Comparison of ENCODE assay signal across 27 cellular contexts in the genomic region with DNA sequence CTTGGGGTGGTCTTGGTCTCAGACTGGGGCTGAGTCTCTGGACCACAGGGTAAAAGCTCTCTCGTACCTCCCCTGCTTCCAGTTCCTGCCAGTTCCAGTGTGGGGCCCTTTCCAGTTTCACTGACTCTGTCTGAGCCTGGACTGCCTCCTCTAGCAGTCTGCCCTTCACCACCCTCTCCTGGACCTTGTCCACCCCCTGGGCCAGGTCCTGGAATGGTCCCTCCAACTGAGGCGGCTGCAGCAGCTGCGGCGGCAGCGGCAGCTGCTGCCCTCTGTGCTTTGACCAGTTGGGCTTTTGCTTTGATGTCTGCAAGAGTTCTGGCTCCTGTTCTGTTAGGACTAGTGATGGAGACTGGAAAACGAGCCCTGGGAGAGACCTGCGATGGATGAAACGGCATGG.
DNase-seq lines count a peak whose midpoint lies in the region; ATAC-seq and TF ChIP-seq lines count a peak whose summit lies in the region.
"Had no signal": no experiment of that assay in that cellular context is flagged by ENCODE, and none has a peak within 500 bp of the region (broad histone marks: within the 10 kb centered on the region; RNA-seq: fewer than 3 reads in every experiment).

No MANE protein-coding gene starts in this region.

- ATAC-seq in activated naive CD8-positive, alpha-beta T cell treated with anti-CD3 and anti-CD28 coated beads, Interleukin-2, amount 50 U/mL, for 24 hours: no peak
- peak; percentile 64 for ATAC-seq in left ventricle myocardium superior
- peak in 1 of 2 donors; percentile 12 for ATAC-seq in stimulated activated naive B cell treated with anti-CD40 and anti-IgM and Interleukin-4, amounts not matched to agents 10 μg/mL and 1 μg/mL and 100 μg/mL, for 72 hours (replicated peaks)
- no peak for ATAC-seq in esophagus mucosa

- intact Hi-C loops in left ventricle myocardium superior (cut with micrococcal nuclease): no loop called here
- intact Hi-C loops in testis (cut with DNase I; ENCODE audit: low total_unique reads): no loop called here

- H3K36me3 Mint-ChIP-seq in activated naive CD8-positive, alpha-beta T cell treated with anti-CD3 and anti-CD28 coated beads for 36 hours: peaks cover 30% of the 10 kb centered on the region
- peaks cover 47% of the 10 kb centered on the region for H3K36me3 Mint-ChIP-seq in activated naive CD8-positive, alpha-beta T cell treated with anti-CD3 and anti-CD28 coated beads, Interleukin-2, amount 50 U/mL, for 24 hours (ENCODE audit: low read depth)
- H3K36me3 Mint-ChIP-seq in stimulated activated naive B cell treated with anti-CD40 and anti-IgM and Interleukin-4, amounts not matched to agents 10 μg/mL and 1 μg/mL and 100 μg/mL, for 72 hours: peaks cover 27 to 53% of the 10 kb centered on the region in 2 donors

- no peaks in the 10 kb centered on the region for H3K36me3 ChIP-seq in testis (ENCODE audit: low read depth, missing control alignments)

- H3K9me3 Mint-ChIP-seq in activated naive CD8-positive, alpha-beta T cell treated with anti-CD3 and anti-CD28 coated beads for 36 hours: no peaks in the 10 kb centered on the region
- H3K9me3 Mint-ChIP-seq in activated naive CD8-positive, alpha-beta T cell treated with anti-CD3 and anti-CD28 coated beads, Interleukin-2, amount 50 U/mL, for 24 hours: no peaks in the 10 kb centered on the region
- H3K9me3 Mint-ChIP-seq in stimulated activated naive B cell treated with anti-CD40 and anti-IgM and Interleukin-4, amounts not matched to agents 10 μg/mL and 1 μg/mL and 100 μg/mL, for 72 hours: no peaks in the 10 kb centered on the region
- H3K9me3 Mint-ChIP-seq: stimulated activated naive CD8-positive, alpha-beta T cell treated with anti-CD3 and anti-CD28 coated beads, Interleukin-15, Interleukin-2, amounts not matched to agents 100 ng/mL and 50 ng/mL, for 24 hours had no signal

- peaks cover 5% of the 10 kb centered on the region for H3K4me1 ChIP-seq in testis
- H3K4me1 ChIP-seq: BE2C, colonic mucosa, sigmoid colon, SJSA1 had no signal

- H3K27ac Mint-ChIP-seq in activated naive CD8-positive, alpha-beta T cell treated with anti-CD3 and anti-CD28 coated beads for 36 hours: peak overlapping the region; percentile 52
- no peak overlapping the region for H3K27ac Mint-ChIP-seq in activated naive CD8-positive, alpha-beta T cell treated with anti-CD3 and anti-CD28 coated beads, Interleukin-2, amount 50 U/mL, for 24 hours
- peak overlapping the region; percentile 84 for H3K27ac Mint-ChIP-seq in stimulated activated naive B cell treated with anti-CD40 and anti-IgM and Interleukin-4, amounts not matched to agents 10 μg/mL and 1 μg/mL and 100 μg/mL, for 72 hours
- H3K27ac Mint-ChIP-seq: progenitor cell of endocrine pancreas; stimulated activated naive CD8-positive, alpha-beta T cell treated with anti-CD3 and anti-CD28 coated beads, Interleukin-15, Interleukin-2, amounts not matched to agents 100 ng/mL and 50 ng/mL, for 24 hours had no signal

- H3K4me3 Mint-ChIP-seq in activated naive CD8-positive, alpha-beta T cell treated with anti-CD3 and anti-CD28 coated beads for 36 hours: no peak overlapping the region
- no peak overlapping the region for H3K4me3 Mint-ChIP-seq in activated naive CD8-positive, alpha-beta T cell treated with anti-CD3 and anti-CD28 coated beads, Interleukin-2, amount 50 U/mL, for 24 hours
- no peak overlapping the region for H3K4me3 Mint-ChIP-seq in stimulated activated naive B cell treated with anti-CD40 and anti-IgM and Interleukin-4, amounts not matched to agents 10 μg/mL and 1 μg/mL and 100 μg/mL, for 72 hours
- H3K4me3 Mint-ChIP-seq: stimulated activated naive CD8-positive, alpha-beta T cell treated with anti-CD3 and anti-CD28 coated beads, Interleukin-15, Interleukin-2, amounts not matched to agents 100 ng/mL and 50 ng/mL, for 24 hours had no signal

- H3K27me3 Mint-ChIP-seq in activated naive CD8-positive, alpha-beta T cell treated with anti-CD3 and anti-CD28 coated beads for 36 hours: no peaks in the 10 kb centered on the region
- no peaks in the 10 kb centered on the region for H3K27me3 Mint-ChIP-seq in activated naive CD8-positive, alpha-beta T cell treated with anti-CD3 and anti-CD28 coated beads, Interleukin-2, amount 50 U/mL, for 24 hours
- H3K27me3 Mint-ChIP-seq in stimulated activated naive B cell treated with anti-CD40 and anti-IgM and Interleukin-4, amounts not matched to agents 10 μg/mL and 1 μg/mL and 100 μg/mL, for 72 hours: no peaks in the 10 kb centered on the region
- H3K27me3 Mint-ChIP-seq: progenitor cell of endocrine pancreas; stimulated activated naive CD8-positive, alpha-beta T cell treated with anti-CD3 and anti-CD28 coated beads, Interleukin-15, Interleukin-2, amounts not matched to agents 100 ng/mL and 50 ng/mL, for 24 hours had no signal

- no peaks in the 10 kb centered on the region for H3K9me3 ChIP-seq in testis
- H3K9me3 ChIP-seq: BE2C, colonic mucosa, sigmoid colon, SJSA1 had no signal

- H3K27me3 ChIP-seq in HL-60 (ENCODE audit: insufficient read depth, poor library complexity, severe bottlenecking): no peaks in the 10 kb centered on the region
- H3K27me3 ChIP-seq in testis: no peaks in the 10 kb centered on the region
- H3K27me3 ChIP-seq: BE2C, colonic mucosa, sigmoid colon, SJSA1 had no signal

- DNase-seq in activated naive CD8-positive, alpha-beta T cell treated with anti-CD3 and anti-CD28 coated beads for 36 hours: no peak
- DNase-seq in activated naive CD8-positive, alpha-beta T cell treated with anti-CD3 and anti-CD28 coated beads, Interleukin-2, amount 50 U/mL, for 24 hours: no peak
- no peak for DNase-seq in HL-60 (ENCODE audit: low read depth in 1 of 2, low spot score in 1 of 2)
- no peak for DNase-seq in left ventricle myocardium superior
- no peak for DNase-seq in stimulated activated naive B cell treated with anti-CD40 and anti-IgM and Interleukin-4, amounts not matched to agents 10 μg/mL and 1 μg/mL and 100 μg/mL, for 72 hours
- no peak for DNase-seq in testis
- DNase-seq: activated CD4-positive, alpha-beta T cell treated with anti-CD3 and anti-CD28 coated beads for 1 hour; activated T-cell treated with anti-CD3 and anti-CD28 coated beads, Interleukin-2, amount 50 U/mL, for 48 hours; BE2C; Calu3; colonic mucosa; DND-41; effector memory CD4-positive, alpha-beta T cell; foreskin fibroblast; mammary epithelial cell; NCI-H1417 treated with DMSO at 0.1 percent for 48 hours; NCI-H2081 treated with DMSO at 0.1 percent for 48 hours; NCI-H226; NCI-H69; sigmoid colon; stimulated activated CD4-positive, alpha-beta T cell treated with anti-CD3 and anti-CD28 coated beads, Interleukin-15, amount 100 ng/mL, for 24 hours; T-helper 1 cell had no signal

- no peak for TF ChIP-seq POLR2A in testis (IDR thresholded peaks at IDR 0.05)

- TF ChIP-seq CTCF in HL-60 (IDR thresholded peaks at IDR 0.05; ENCODE audit: insufficient read depth, low read length) (no peak), testis (IDR thresholded peaks at IDR 0.05) (no peak)

- H3K27ac ChIP-seq in HL-60 (replicated peaks) (peak overlapping the region; percentile 88), testis (no peak overlapping the region)
- H3K27ac ChIP-seq: colonic mucosa, KMS-11, sigmoid colon, SJSA1 had no signal

- WGBS in testis, 2 donors: 90 to 92% methylated on average over 8 of the region's 8 CpGs

- H3K4me3 ChIP-seq in HL-60 (replicated peaks; ENCODE audit: insufficient read depth, low read length): no peak overlapping the region
- no peak overlapping the region for H3K4me3 ChIP-seq in testis
- H3K4me3 ChIP-seq: colonic mucosa, sigmoid colon, SJSA1 had no signal

- peaks cover 17% of the 10 kb centered on the region for H3K4me1 Mint-ChIP-seq in activated naive CD8-positive, alpha-beta T cell treated with anti-CD3 and anti-CD28 coated beads for 36 hours
- peaks cover 11% of the 10 kb centered on the region for H3K4me1 Mint-ChIP-seq in activated naive CD8-positive, alpha-beta T cell treated with anti-CD3 and anti-CD28 coated beads, Interleukin-2, amount 50 U/mL, for 24 hours
- H3K4me1 Mint-ChIP-seq in stimulated activated naive B cell treated with anti-CD40 and anti-IgM and Interleukin-4, amounts not matched to agents 10 μg/mL and 1 μg/mL and 100 μg/mL, for 72 hours: peaks cover 15 to 28% of the 10 kb centered on the region in 2 donors
